ENCODE assay signal across 1 cellular context in genomic region chr7:76259124-76260086, GRCh38.
A peak's percentile ranks its signal among the peaks of the same experiment; 100 is the strongest.
TF ChIP-seq lines count a peak whose summit lies in the region.

No MANE protein-coding gene starts in this region.

TF ChIP-seq in HepG2, 621 proteins besides CTCF, POLR2A, EP300 and RAD21 (continues in another document):
- TF ChIP-seq ZNF274 (CRISPR knock-in tag; IDR thresholded peaks at IDR 0.05), result 0 out of 2 replicates have a peak, but pooled peaks have one; percentile 36
- no peak for TF ChIP-seq FOXK2 (IDR thresholded peaks at IDR 0.05)
- TF ChIP-seq SALL1 (CRISPR knock-in tag; IDR thresholded peaks at IDR 0.05), result peak; percentile 30; the same call in 1 of the 2 replicates
- TF ChIP-seq TEAD3 (CRISPR knock-in tag; optimal IDR thresholded peaks at IDR 0.05; ENCODE audit: borderline replicate concordance), result peak; percentile 51
- TF ChIP-seq NFKB2 (CRISPR knock-in tag; IDR thresholded peaks at IDR 0.05; ENCODE audit: borderline replicate concordance), result peak; percentile 23; the same call in 1 of the 2 replicates
- peak; percentile 55; the same call in 1 of the 2 replicates for TF ChIP-seq RBFOX2 (IDR thresholded peaks at IDR 0.05; ENCODE audit: low read depth, low read length)
- no peak for TF ChIP-seq EED (CRISPR knock-in tag; IDR thresholded peaks at IDR 0.05)
- peak; percentile 37; the same call in 1 of the 2 replicates for TF ChIP-seq TBX2 (CRISPR knock-in tag; IDR thresholded peaks at IDR 0.05; ENCODE audit: borderline replicate concordance)
- 0 out of 2 replicates have a peak, but pooled peaks have one; percentile 41 for TF ChIP-seq POGK (CRISPR knock-in tag; conservative IDR thresholded peaks at IDR 0.05)
- no peak for TF ChIP-seq SUZ12 (IDR thresholded peaks at IDR 0.05; ENCODE audit: low read depth, low read length)
- TF ChIP-seq ZNF547 (CRISPR knock-in tag; IDR thresholded peaks at IDR 0.05), result 0 out of 2 replicates have a peak, but pooled peaks have one; percentile 48
- TF ChIP-seq ATF7-NPFF (CRISPR knock-in tag; IDR thresholded peaks at IDR 0.05; ENCODE audit: low read depth), result 0 out of 2 replicates have a peak, but pooled peaks have one; percentile 41
- TF ChIP-seq FOXA1 (IDR thresholded peaks at IDR 0.05), result no peak
- no peak for TF ChIP-seq FOXA1 (CRISPR knock-in tag; IDR thresholded peaks at IDR 0.05)
- peak; percentile 73 for TF ChIP-seq ZNF687 (CRISPR knock-in tag; IDR thresholded peaks at IDR 0.05)
- 0 out of 2 replicates have a peak, but pooled peaks have one; percentile 19 for TF ChIP-seq MAX (IDR thresholded peaks at IDR 0.05)
- 0 out of 2 replicates have a peak, but pooled peaks have one; percentile 52 for TF ChIP-seq BCL3 (CRISPR knock-in tag; IDR thresholded peaks at IDR 0.05)
- no peak for TF ChIP-seq PTBP1 (IDR thresholded peaks at IDR 0.05; ENCODE audit: low read depth, low read length, poor library complexity, severe bottlenecking)
- no peak for TF ChIP-seq E2F2 (CRISPR knock-in tag; IDR thresholded peaks at IDR 0.05; ENCODE audit: borderline replicate concordance)
- TF ChIP-seq KDM5B (CRISPR knock-in tag; IDR thresholded peaks at IDR 0.05; ENCODE audit: borderline replicate concordance), result peak; percentile 16; the same call in 1 of the 2 replicates
- 0 out of 2 replicates have a peak, but pooled peaks have one; percentile 27 for TF ChIP-seq ZNF891 (CRISPR knock-in tag; IDR thresholded peaks at IDR 0.05)
- no peak for TF ChIP-seq PLSCR1 (CRISPR knock-in tag; IDR thresholded peaks at IDR 0.05; ENCODE audit: borderline replicate concordance)
- peak; percentile 53 for TF ChIP-seq ZNF883 (CRISPR knock-in tag; IDR thresholded peaks at IDR 0.05; ENCODE audit: not compliant biosample characterization)
- TF ChIP-seq ZNF121 (CRISPR knock-in tag; IDR thresholded peaks at IDR 0.05), result peak; percentile 14; the same call in 1 of the 2 replicates
- TF ChIP-seq ZNF609 (CRISPR knock-in tag; IDR thresholded peaks at IDR 0.05; ENCODE audit: borderline replicate concordance), result no peak
- no peak for TF ChIP-seq RFX1 (IDR thresholded peaks at IDR 0.05)
- TF ChIP-seq AGO2 (optimal IDR thresholded peaks at IDR 0.05; ENCODE audit: low read depth, low read length), result peak; percentile 49
- no peak for TF ChIP-seq MAZ (IDR thresholded peaks at IDR 0.05; ENCODE audit: borderline replicate concordance, low read depth, low read length)
- TF ChIP-seq MAZ (CRISPR knock-in tag; IDR thresholded peaks at IDR 0.05; ENCODE audit: low read depth), result peak; percentile 30; the same call in 1 of the 2 replicates
- no peak for TF ChIP-seq ZGPAT (CRISPR knock-in tag; IDR thresholded peaks at IDR 0.05)
- TF ChIP-seq HOXD1 (CRISPR knock-in tag; IDR thresholded peaks at IDR 0.05), result no peak
- TF ChIP-seq ZFYVE20 (CRISPR knock-in tag; IDR thresholded peaks at IDR 0.05; ENCODE audit: borderline replicate concordance, low read depth), result no peak
- TF ChIP-seq ZNF281 (CRISPR knock-in tag; IDR thresholded peaks at IDR 0.05; ENCODE audit: borderline replicate concordance), result peak; percentile 39; the same call in 1 of the 2 replicates
- TF ChIP-seq ZNF800 (CRISPR knock-in tag; IDR thresholded peaks at IDR 0.05), result no peak
- peak; percentile 20; the same call in 1 of the 2 replicates for TF ChIP-seq GABPB1 (CRISPR knock-in tag; IDR thresholded peaks at IDR 0.05)
- peak; percentile 6; the same call in 1 of the 2 replicates for TF ChIP-seq ZBTB38 (CRISPR knock-in tag; IDR thresholded peaks at IDR 0.05)
- TF ChIP-seq ZNF788 (CRISPR knock-in tag; IDR thresholded peaks at IDR 0.05; ENCODE audit: borderline replicate concordance), result 0 out of 2 replicates have a peak, but pooled peaks have one; percentile 22
